In genomic region chr11:93089474-93090102, GRCh38 we compare ENCODE assay signal across 8 cellular contexts.
DNase-seq lines count a peak whose midpoint lies in the region; ATAC-seq and TF ChIP-seq lines count a peak whose summit lies in the region.

No MANE protein-coding gene starts in this region.

- H4K20me1 ChIP-seq in KMS-11 (ENCODE audit: insufficient read depth) (no peaks in the 10 kb centered on the region), SU-DHL-6 (ENCODE audit: low read depth, low read length) (no peaks in the 10 kb centered on the region)

- H3K9ac ChIP-seq in KMS-11 (no peak overlapping the region), SU-DHL-6 (ENCODE audit: low read length) (no peak overlapping the region)

- H3K27me3 ChIP-seq in KMS-11 (ENCODE audit: insufficient read depth, low read depth) (no peaks in the 10 kb centered on the region), SU-DHL-6 (ENCODE audit: low read length) (no peaks in the 10 kb centered on the region), left ventricle myocardium inferior (ENCODE audit: low read depth) (no peaks in the 10 kb centered on the region), thyroid gland (no peaks in the 10 kb centered on the region)

- H3K4me2 ChIP-seq in KMS-11 (peak overlapping the region; percentile 33; the same call in 1 of the 2 replicates), SU-DHL-6 (ENCODE audit: low read depth, low read length, poor library complexity, severe bottlenecking) (no peak overlapping the region)

- H3K36me3 ChIP-seq in KMS-11 (ENCODE audit: insufficient read depth) (no peaks in the 10 kb centered on the region), SU-DHL-6 (ENCODE audit: low read length) (no peaks in the 10 kb centered on the region), left ventricle myocardium inferior (no peaks in the 10 kb centered on the region), thyroid gland (no peaks in the 10 kb centered on the region)

- 71 to 79% methylated on average over 5 of the region's 5 CpGs for WGBS in thyroid gland, 2 donors

- H3K27ac ChIP-seq in KMS-11, result no peak overlapping the region
- no peak overlapping the region for H3K27ac ChIP-seq in SU-DHL-6 (ENCODE audit: low read depth, low read length)
- H3K27ac ChIP-seq in left ventricle myocardium inferior (replicated peaks), result no peak overlapping the region
- no peak overlapping the region for H3K27ac ChIP-seq in thyroid gland

- intact Hi-C loops in left ventricle myocardium inferior (cut with micrococcal nuclease), result no loop called here
- intact Hi-C loops in thyroid gland (cut with DNase I), result no loop called here

- no peaks in the 10 kb centered on the region for H3K9me2 ChIP-seq in SU-DHL-6 (replicated peaks; ENCODE audit: insufficient read depth, low read length)

- peak; percentile 73 for TF ChIP-seq CTCF in AG09309 (IDR thresholded peaks at IDR 0.05; ENCODE audit: control insufficient read depth, insufficient read depth, low read depth, low read length, missing control alignments)
- peak; percentile 31; the same call in 1 of the 2 replicates for TF ChIP-seq CTCF in KMS-11 (conservative IDR thresholded peaks at IDR 0.05; ENCODE audit: low read depth, low read length)
- peak; percentile 31 for TF ChIP-seq CTCF in SU-DHL-6 (IDR thresholded peaks at IDR 0.05; ENCODE audit: insufficient read depth, low read length, poor library complexity, severe bottlenecking)
- TF ChIP-seq CTCF in left ventricle myocardium inferior (IDR thresholded peaks at IDR 0.05; ENCODE audit: borderline replicate concordance), result peak; percentile 53
- TF ChIP-seq CTCF in thyroid gland (IDR thresholded peaks at IDR 0.05), result peak in 4 of 6 experiments; percentile 16 to 38 (median 25)

- peak; percentile 24 for DNase-seq in AG09309 (ENCODE audit: low read depth)
- DNase-seq in left ventricle myocardium inferior, result no peak
- DNase-seq in thyroid gland, result no peak
- no peak for DNase-seq in NCI-H2196 treated with DMSO at 0.1 percent for 48 hours (lab: John Stamatoyannopoulos, UW; ENCODE audit: unreplicated experiment)

- H3K79me2 ChIP-seq in KMS-11 (ENCODE audit: insufficient read depth, low read depth) (no peaks in the 10 kb centered on the region), SU-DHL-6 (ENCODE audit: insufficient read depth, low read length) (no peaks in the 10 kb centered on the region)

- H3K9me3 ChIP-seq in SU-DHL-6 (ENCODE audit: insufficient read depth, low read length) (no peaks in the 10 kb centered on the region), left ventricle myocardium inferior (replicated peaks) (peaks cover 15% of the 10 kb centered on the region), thyroid gland (no peaks in the 10 kb centered on the region)

- no peak for TF ChIP-seq POLR2A in thyroid gland (IDR thresholded peaks at IDR 0.05)

- ATAC-seq in GM18511 (IDR thresholded peaks at IDR 0.05; ENCODE audit: unreplicated experiment) (peak; percentile 90), GM21825 (IDR thresholded peaks at IDR 0.05; ENCODE audit: unreplicated experiment) (no peak)

- H3F3A ChIP-seq in SU-DHL-6 (ENCODE audit: insufficient read depth), result no peaks in the 10 kb centered on the region

- H3K4me1 ChIP-seq in KMS-11 (ENCODE audit: low read depth, poor library complexity, severe bottlenecking) (peaks cover 16% of the 10 kb centered on the region), left ventricle myocardium inferior (no peaks in the 10 kb centered on the region), thyroid gland (no peaks in the 10 kb centered on the region)

- no peak overlapping the region for H3K4me3 ChIP-seq in AG09309 (ENCODE audit: control insufficient read depth, low read depth, low read length)
- no peak overlapping the region for H3K4me3 ChIP-seq in KMS-11 (IDR thresholded peaks at IDR 0.05; ENCODE audit: insufficient read depth, low read depth, low read length)
- H3K4me3 ChIP-seq in SU-DHL-6 (ENCODE audit: insufficient read depth, low read length, poor library complexity, severe bottlenecking), result no peak overlapping the region
- no peak overlapping the region for H3K4me3 ChIP-seq in left ventricle myocardium inferior
- no peak overlapping the region for H3K4me3 ChIP-seq in thyroid gland (replicated peaks in 1 of 3)

- H2AFZ ChIP-seq in KMS-11 (ENCODE audit: low read depth), result no peak overlapping the region; the same call in 1 of the 2 replicates
- H2AFZ ChIP-seq in SU-DHL-6 (ENCODE audit: low read depth, low read length, severe bottlenecking), result no peak overlapping the region
